Comparison of ENCODE assay signal across 31 cellular contexts in genomic region chr7:122893486-122893885, GRCh38. TPM values are rescaled to one million over a fixed set of nuclear protein-coding genes. Genes with fewer than 3 reads are reported as not detected.
"Had no signal": no experiment of that assay in that cellular context is flagged by ENCODE, and none has a peak within 500 bp of the region (broad histone marks: within the 10 kb centered on the region; RNA-seq: fewer than 3 reads in every experiment).

No MANE protein-coding gene starts in this region.

- H3K36me3 ChIP-seq: left lung, lower lobe of right lung, neural progenitor cell, neutrophil, ovary, right atrium auricular region, stomach, thyroid gland, transverse colon, upper lobe of left lung, vagina had no signal

- H3K27me3 ChIP-seq: left lung, ovary, right atrium auricular region, stomach, testis, thyroid gland, transverse colon, upper lobe of left lung, vagina had no signal

- H3K4me1 ChIP-seq: left lung, lower lobe of right lung, neural progenitor cell, right atrium auricular region, stomach, testis, thyroid gland, transverse colon, upper lobe of left lung, vagina had no signal

- H3K9ac ChIP-seq: neural progenitor cell had no signal

- H3K4me3 ChIP-seq: left lung, lower lobe of right lung, neural progenitor cell, ovary, right atrium auricular region, skin epidermis, stomach, testis, thyroid gland, transverse colon, upper lobe of left lung, vagina had no signal

- H3K9me3 ChIP-seq: left lung, lower lobe of right lung, neutrophil, ovary, right atrium auricular region, stomach, testis, thyroid gland, transverse colon, upper lobe of left lung, vagina had no signal

- H3K27ac ChIP-seq: left lung, lower lobe of right lung, neural progenitor cell, neutrophil, ovary, right atrium auricular region, skin epidermis, stomach, testis, thyroid gland, transverse colon, upper lobe of left lung, vagina had no signal

- DNase-seq: hypothalamus; immature natural killer cell; kidney; left colon; left lung; lower lobe of right lung; mammary epithelial cell; mesendoderm; naive B cell; natural killer cell; nephron progenitor cell; occipital lobe; ovary; stimulated activated CD4-positive, alpha-beta T cell treated with anti-CD3 and anti-CD28 coated beads, Interleukin-12 subunit alpha, Interleukin-12 subunit beta, amount 100 ng/mL, for 4 hours; stimulated activated CD4-positive, alpha-beta T cell treated with anti-CD3 and anti-CD28 coated beads, Interleukin-15, amount 100 ng/mL, for 24 hours; stimulated activated CD4-positive, alpha-beta T cell treated with anti-CD3 and anti-CD28 coated beads, Interleukin-2, amount 100 ng/mL, for 24 hours; stimulated activated CD4-positive, alpha-beta T cell treated with anti-CD3 and anti-CD28 coated beads, Interleukin-4, amount 100 ng/mL, for 1 hour; stimulated activated naive B cell treated with anti-CD40 and anti-IgM and Interleukin-4, amounts not matched to agents 10 μg/mL and 1 μg/mL and 100 μg/mL, for 72 hours; stimulated activated naive CD8-positive, alpha-beta T cell treated with anti-CD3 and anti-CD28 coated beads, Interleukin-15, Interleukin-2, amounts not matched to agents 100 U/mL and 50 U/mL, for 24 hours; stomach; testis; thyroid gland; transverse colon; upper lobe of left lung had no signal

- H3K4me2 ChIP-seq: neural progenitor cell had no signal

- ATAC-seq: left colon; left lung; lower lobe of right lung; natural killer cell; sciatic nerve; stimulated activated naive B cell treated with anti-CD40 and anti-IgM and Interleukin-4, amounts not matched to agents 10 μg/mL and 1 μg/mL and 100 μg/mL, for 72 hours; stimulated activated naive CD8-positive, alpha-beta T cell treated with anti-CD3 and anti-CD28 coated beads, Interleukin-15, Interleukin-2, amounts not matched to agents 100 U/mL and 50 U/mL, for 24 hours had no signal

- H2AFZ ChIP-seq: neural progenitor cell had no signal

RNA-seq across cellular contexts. Expression of gene CADPS2, which starts 7.2 kb away (rescaled TPM):
- total RNA-seq: mononuclear cell, natural killer cell had no signal
- polyA plus RNA-seq: immature natural killer cell had no signal
